ENCODE assay signal across 23 cellular contexts in genomic region chr15:51802593-51802992, GRCh38. TPM values are rescaled to one million over a fixed set of nuclear protein-coding genes. Genes with fewer than 3 reads are reported as not detected.
DNase-seq lines count a peak whose midpoint lies in the region; TF ChIP-seq lines count a peak whose summit lies in the region.
"Had no signal": no experiment of that assay in that cellular context is flagged by ENCODE, and none has a peak within 500 bp of the region (broad histone marks: within the 10 kb centered on the region; RNA-seq: fewer than 3 reads in every experiment).

No MANE protein-coding gene starts in this region.

- DNase-seq in esophagus squamous epithelium (lab: John Stamatoyannopoulos, UW) (no peak), smooth muscle cell (lab: John Stamatoyannopoulos, UW; ENCODE audit: unreplicated experiment) (no peak), NCI-H226 (no peak), pons (ENCODE audit: low spot score) (no peak), activated gamma-delta T cell (lab: John Stamatoyannopoulos, UW) (no peak), GF-D8 (lab: John Stamatoyannopoulos, UW) (no peak)
- DNase-seq: 8988T; ACHN; BE2C; C1 segment of cervical spinal cord; CD4-positive, alpha-beta memory T cell; CD4-positive, CD25-positive, alpha-beta regulatory T cell; CD8-positive, alpha-beta memory T cell; COR-L47; DMS 273 treated with DMSO at 0.1 percent for 48 hours; DMS153; DMS53; DMS79; DND-41; EL; GDM1 had no signal

- H3K4me2 ChIP-seq in smooth muscle cell, result no peak overlapping the region
- H3K4me2 ChIP-seq: BLaER1 had no signal

- no peaks in the 10 kb centered on the region for H3K79me2 ChIP-seq in smooth muscle cell (ENCODE audit: low read depth)

- no peak overlapping the region for H3K4me3 ChIP-seq in esophagus (ENCODE audit: low read depth in 1 of 2, low read length in 2 of 2)
- H3K4me3 ChIP-seq in esophagus squamous epithelium, result no peak overlapping the region
- H3K4me3 ChIP-seq in smooth muscle cell, result no peak overlapping the region
- H3K4me3 ChIP-seq: BLaER1 had no signal

- peak overlapping the region; percentile 40 to 74 for H3K27ac ChIP-seq in esophagus (ENCODE audit: low read depth in 2 of 2, low read length in 1 of 2)
- H3K27ac ChIP-seq in esophagus squamous epithelium, result peak overlapping the region in 3 of 4 donors; percentile 12 to 64 (median 55)
- H3K27ac ChIP-seq in smooth muscle cell (ENCODE audit: low read depth), result peak overlapping the region; percentile 65
- H3K27ac ChIP-seq: BLaER1 had no signal

- no peaks in the 10 kb centered on the region for H3F3A ChIP-seq in smooth muscle cell (ENCODE audit: low read depth)

- 77 to 85% methylated on average over 5 of the region's 5 CpGs for WGBS in esophagus, 2 donors
- 66 to 82% methylated on average over 5 of the region's 5 CpGs for WGBS in esophagus squamous epithelium, 2 donors
- 80% methylated on average over 5 of the region's 5 CpGs for WGBS in smooth muscle cell (ENCODE audit: low lambda C conversion rate)

- H3K36me3 ChIP-seq in esophagus (ENCODE audit: control insufficient read depth in 2 of 2, insufficient read depth in 2 of 2, low read length in 1 of 2) (peaks cover 3% of the 10 kb centered on the region in 2 donors), esophagus squamous epithelium (peaks cover 0 to 45% (median 8%) of the 10 kb centered on the region in 3 donors), smooth muscle cell (ENCODE audit: low read depth) (no peaks in the 10 kb centered on the region)

- TF ChIP-seq POLR2A in esophagus squamous epithelium (IDR thresholded peaks at IDR 0.05), result no peak

- H3K4me1 ChIP-seq in esophagus (ENCODE audit: control insufficient read depth in 2 of 2, insufficient read depth in 2 of 2, low read length in 1 of 2), result no peaks in the 10 kb centered on the region
- peaks cover 0 to 22% (median 0%) of the 10 kb centered on the region in 3 donors for H3K4me1 ChIP-seq in esophagus squamous epithelium
- no peaks in the 10 kb centered on the region for H3K4me1 ChIP-seq in smooth muscle cell (ENCODE audit: low read depth)

- no peak overlapping the region for H2AFZ ChIP-seq in smooth muscle cell (ENCODE audit: low read depth)

- TF ChIP-seq CTCF in esophagus squamous epithelium (IDR thresholded peaks at IDR 0.05), result no peak
- no peak for TF ChIP-seq CTCF in smooth muscle cell (IDR thresholded peaks at IDR 0.05; ENCODE audit: borderline replicate concordance, insufficient read depth, poor library complexity, severe bottlenecking)

- H3K9ac ChIP-seq in smooth muscle cell (ENCODE audit: low read depth), result peak overlapping the region; percentile 17
- H3K9ac ChIP-seq: BLaER1 had no signal

- H3K9me3 ChIP-seq in esophagus (ENCODE audit: control insufficient read depth in 2 of 2, insufficient read depth in 1 of 2, low read depth in 1 of 2, low read length in 1 of 2) (no peaks in the 10 kb centered on the region), esophagus squamous epithelium (no peaks in the 10 kb centered on the region), smooth muscle cell (replicated peaks; ENCODE audit: low read depth) (no peaks in the 10 kb centered on the region)
- H3K9me3 ChIP-seq: BE2C, BLaER1 had no signal

- no peaks in the 10 kb centered on the region for H3K27me3 ChIP-seq in esophagus (ENCODE audit: control insufficient read depth in 1 of 2, insufficient read depth in 2 of 2, low read length in 2 of 2)
- H3K27me3 ChIP-seq in esophagus squamous epithelium, result no peaks in the 10 kb centered on the region
- no peaks in the 10 kb centered on the region for H3K27me3 ChIP-seq in smooth muscle cell (ENCODE audit: low read depth)
- H3K27me3 ChIP-seq: BE2C, BLaER1 had no signal

- intact Hi-C loops in esophagus squamous epithelium (cut with DNase I), result no loop called here

- no peaks in the 10 kb centered on the region for H4K20me1 ChIP-seq in smooth muscle cell (ENCODE audit: low read depth)
- H4K20me1 ChIP-seq: BLaER1 had no signal

RNA-seq across cellular contexts. Expression of gene TMOD3, which starts 26.9 kb away (rescaled TPM):
- 10 to 100 TPM; 25.7 to 42.8 TPM for polyA plus RNA-seq in esophagus
- total RNA-seq in esophagus squamous epithelium, result 10 to 100 TPM; 52.3 to 70.2 (median 62.5) TPM
- 35.7 and 57.1 TPM in 2 replicates for total RNA-seq in smooth muscle cell
- polyA plus RNA-seq in smooth muscle cell, result 18.6 and 32.0 TPM in 2 replicates

RNA-seq across cellular contexts. Expression of gene TMOD2, which starts 51.2 kb away (rescaled TPM):
- polyA plus RNA-seq in esophagus, result 1 to 10 TPM; 1.2 TPM
- total RNA-seq in esophagus squamous epithelium, result 1 to 10 TPM; 3.4 to 9.0 (median 4.8) TPM
- total RNA-seq in smooth muscle cell, result 4.2 and 7.8 TPM in 2 replicates
- polyA plus RNA-seq in smooth muscle cell, result 1.5 and 1.7 TPM in 2 replicates
